ENCODE assay signal across 26 cellular contexts in genomic region chr19:14164088-14164487, GRCh38.
"Had no signal": no experiment of that assay in that cellular context is flagged by ENCODE, and none has a peak within 500 bp of the region (broad histone marks: within the 10 kb centered on the region; RNA-seq: fewer than 3 reads in every experiment).

No MANE protein-coding gene starts in this region.

- DNase-seq: cortex of kidney; dorsolateral prefrontal cortex; effector CD8-positive, alpha-beta T cell; heart right ventricle; immature natural killer cell; left ventricle myocardium inferior; lower lobe of right lung; natural killer cell; posterior cingulate gyrus; spleen; stimulated activated CD4-positive, alpha-beta T cell treated with anti-CD3 and anti-CD28 coated beads, Interleukin-15, amount 100 ng/mL, for 24 hours; stimulated activated CD4-positive, alpha-beta T cell treated with anti-CD3 and anti-CD28 coated beads, Interleukin-1b, Interleukin-23, amount 100 ng/mL, for 48 hours; stimulated activated CD4-positive, alpha-beta T cell treated with anti-CD3 and anti-CD28 coated beads, Interleukin-4, amount 100 ng/mL, for 24 hours; tibial artery; upper lobe of left lung; uterus had no signal

- H3K4me3 Mint-ChIP-seq: immature natural killer cell; memory B cell; mesothelial cell of epicardium; natural killer cell; stimulated activated memory B cell treated with anti-CD40 and anti-IgM and Interleukin-4, amounts not matched to agents 10 μg/mL and 1 μg/mL and 100 μg/mL, for 72 hours; stimulated activated naive CD8-positive, alpha-beta T cell treated with anti-CD3 and anti-CD28 coated beads, Interleukin-15, Interleukin-2, amounts not matched to agents 100 ng/mL and 50 ng/mL, for 24 hours had no signal

- H3K36me3 ChIP-seq: neutrophil, uterus had no signal

- FAIRE-seq: endometrium, frontal cortex, keratinocyte had no signal

- H3K4me3 ChIP-seq: dorsolateral prefrontal cortex, heart right ventricle, left ventricle myocardium inferior, lower lobe of right lung, spleen, tibial artery, upper lobe of left lung, uterus had no signal

- H3K27ac ChIP-seq: heart right ventricle, left ventricle myocardium inferior, lower lobe of right lung, neutrophil, spleen, tibial artery, upper lobe of left lung, uterus had no signal

- H3K36me3 Mint-ChIP-seq: memory B cell; natural killer cell; stimulated activated memory B cell treated with anti-CD40 and anti-IgM and Interleukin-4, amounts not matched to agents 10 μg/mL and 1 μg/mL and 100 μg/mL, for 72 hours had no signal

- ATAC-seq: esophagus mucosa; heart right ventricle; lower lobe of right lung; natural killer cell; sciatic nerve; stimulated activated memory B cell treated with anti-CD40 and anti-IgM and Interleukin-4, amounts not matched to agents 10 μg/mL and 1 μg/mL and 100 μg/mL, for 72 hours had no signal

- H3K9me3 ChIP-seq: heart right ventricle, left ventricle myocardium inferior, lower lobe of right lung, neutrophil, spleen, tibial artery, upper lobe of left lung, uterus had no signal

- H3K27me3 Mint-ChIP-seq: stimulated activated naive CD8-positive, alpha-beta T cell treated with anti-CD3 and anti-CD28 coated beads, Interleukin-15, Interleukin-2, amounts not matched to agents 100 ng/mL and 50 ng/mL, for 24 hours had no signal

- H3K9me3 Mint-ChIP-seq: immature natural killer cell; memory B cell; mesothelial cell of epicardium; natural killer cell; stimulated activated memory B cell treated with anti-CD40 and anti-IgM and Interleukin-4, amounts not matched to agents 10 μg/mL and 1 μg/mL and 100 μg/mL, for 72 hours; stimulated activated naive CD8-positive, alpha-beta T cell treated with anti-CD3 and anti-CD28 coated beads, Interleukin-15, Interleukin-2, amounts not matched to agents 100 ng/mL and 50 ng/mL, for 24 hours had no signal

- H3K4me1 ChIP-seq: tibial artery, uterus had no signal

- H3K27ac Mint-ChIP-seq: memory B cell; mesothelial cell of epicardium; stimulated activated memory B cell treated with anti-CD40 and anti-IgM and Interleukin-4, amounts not matched to agents 10 μg/mL and 1 μg/mL and 100 μg/mL, for 72 hours; stimulated activated naive CD8-positive, alpha-beta T cell treated with anti-CD3 and anti-CD28 coated beads, Interleukin-15, Interleukin-2, amounts not matched to agents 100 ng/mL and 50 ng/mL, for 24 hours had no signal

- H3K27me3 ChIP-seq: dorsolateral prefrontal cortex, heart right ventricle, upper lobe of left lung, uterus had no signal
